Comparison of ENCODE assay signal across 1 cellular context in the genomic region with DNA sequence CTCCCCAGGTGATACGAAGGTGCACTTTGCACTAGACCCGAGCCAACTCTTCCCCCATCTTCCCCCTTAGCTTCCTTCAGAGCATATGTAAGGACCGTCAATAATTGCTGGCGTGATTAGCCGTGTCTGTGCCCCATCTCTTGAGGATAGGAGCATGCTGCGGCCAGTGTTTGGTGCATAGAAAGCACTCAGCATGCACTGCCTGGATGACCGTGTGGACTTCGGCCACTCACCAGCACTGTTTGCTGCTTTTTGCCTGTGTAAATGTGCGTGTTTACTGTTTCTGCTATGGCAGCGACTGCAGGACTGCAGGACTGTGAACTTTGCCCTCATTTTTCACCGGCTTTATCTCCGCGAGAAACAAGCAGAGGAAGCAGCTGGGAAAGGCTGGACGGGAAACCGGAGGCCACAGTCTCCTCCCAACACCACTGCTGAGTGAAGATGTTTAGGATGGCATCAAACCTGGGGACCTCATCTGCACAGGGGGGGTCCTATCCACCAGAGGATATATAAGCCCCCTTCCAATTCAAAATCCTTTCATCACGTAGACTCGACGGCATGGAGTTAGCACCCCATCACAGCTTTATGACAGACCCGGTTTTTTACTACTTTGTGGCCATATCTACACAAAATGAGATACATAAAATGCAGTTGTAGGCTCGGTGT.
A peak's percentile ranks its signal among the peaks of the same experiment; 100 is the strongest.
TF ChIP-seq lines count a peak whose summit lies in the region.

No MANE protein-coding gene starts in this region.

TF ChIP-seq in HepG2, 621 proteins besides CTCF, POLR2A, EP300 and RAD21 (continued from another document and continues in another):
- peak; percentile 54 for TF ChIP-seq JARID2 (CRISPR knock-in tag; IDR thresholded peaks at IDR 0.05; ENCODE audit: insufficient replicate concordance)
- TF ChIP-seq FOXK2 (IDR thresholded peaks at IDR 0.05) = peak; percentile 99
- no peak for TF ChIP-seq SCMH1 (CRISPR knock-in tag; IDR thresholded peaks at IDR 0.05; ENCODE audit: borderline replicate concordance)
- TF ChIP-seq HOXA5 (CRISPR knock-in tag; IDR thresholded peaks at IDR 0.05) = peak; percentile 99
- TF ChIP-seq FIP1L1 (IDR thresholded peaks at IDR 0.05; ENCODE audit: borderline replicate concordance, insufficient read depth, low read depth, low read length) = 0 out of 2 replicates have a peak, but pooled peaks have one; percentile 87
- TF ChIP-seq NR1H2 (CRISPR knock-in tag; IDR thresholded peaks at IDR 0.05; ENCODE audit: borderline replicate concordance, low read depth) = peak; percentile 87; the same call in 1 of the 2 replicates
- TF ChIP-seq SMAD1 (CRISPR knock-in tag; IDR thresholded peaks at IDR 0.05; ENCODE audit: borderline replicate concordance, low read depth) = peak; percentile 82; the same call in 1 of the 2 replicates
- no peak for TF ChIP-seq SRSF4 (IDR thresholded peaks at IDR 0.05; ENCODE audit: low read depth, low read length, poor library complexity, severe bottlenecking)
- TF ChIP-seq, protein P1, sequence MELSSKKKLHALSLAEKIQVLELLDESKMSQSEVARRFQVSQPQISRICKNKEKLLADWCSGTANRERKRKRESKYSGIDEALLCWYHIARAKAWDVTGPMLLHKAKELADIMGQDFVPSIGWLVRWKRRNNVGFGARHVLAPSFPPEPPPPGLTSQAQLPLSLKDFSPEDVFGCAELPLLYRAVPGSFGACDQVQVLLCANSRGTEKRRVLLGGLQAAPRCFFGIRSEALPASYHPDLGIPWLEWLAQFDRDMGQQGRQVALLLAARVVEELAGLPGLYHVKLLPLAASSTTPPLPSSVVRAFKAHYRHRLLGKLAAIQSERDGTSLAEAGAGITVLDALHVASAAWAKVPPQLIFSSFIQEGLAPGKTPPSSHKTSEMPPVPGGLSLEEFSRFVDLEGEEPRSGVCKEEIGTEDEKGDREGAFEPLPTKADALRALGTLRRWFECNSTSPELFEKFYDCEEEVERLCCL (CRISPR knock-in tag; IDR thresholded peaks at IDR 0.05; ENCODE audit: borderline replicate concordance) = peak; percentile 76; the same call in 1 of the 2 replicates
- TF ChIP-seq, protein P2, sequence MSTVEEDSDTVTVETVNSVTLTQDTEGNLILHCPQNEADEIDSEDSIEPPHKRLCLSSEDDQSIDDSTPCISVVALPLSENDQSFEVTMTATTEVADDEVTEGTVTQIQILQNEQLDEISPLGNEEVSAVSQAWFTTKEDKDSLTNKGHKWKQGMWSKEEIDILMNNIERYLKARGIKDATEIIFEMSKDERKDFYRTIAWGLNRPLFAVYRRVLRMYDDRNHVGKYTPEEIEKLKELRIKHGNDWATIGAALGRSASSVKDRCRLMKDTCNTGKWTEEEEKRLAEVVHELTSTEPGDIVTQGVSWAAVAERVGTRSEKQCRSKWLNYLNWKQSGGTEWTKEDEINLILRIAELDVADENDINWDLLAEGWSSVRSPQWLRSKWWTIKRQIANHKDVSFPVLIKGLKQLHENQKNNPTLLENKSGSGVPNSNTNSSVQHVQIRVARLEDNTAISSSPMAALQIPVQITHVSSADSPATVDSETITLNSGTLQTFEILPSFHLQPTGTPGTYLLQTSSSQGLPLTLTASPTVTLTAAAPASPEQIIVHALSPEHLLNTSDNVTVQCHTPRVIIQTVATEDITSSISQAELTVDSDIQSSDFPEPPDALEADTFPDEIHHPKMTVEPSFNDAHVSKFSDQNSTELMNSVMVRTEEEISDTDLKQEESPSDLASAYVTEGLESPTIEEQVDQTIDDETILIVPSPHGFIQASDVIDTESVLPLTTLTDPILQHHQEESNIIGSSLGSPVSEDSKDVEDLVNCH (CRISPR knock-in tag; IDR thresholded peaks at IDR 0.05) = 0 out of 2 replicates have a peak, but pooled peaks have one; percentile 75
- peak; percentile 92 for TF ChIP-seq ZNF274 (CRISPR knock-in tag; IDR thresholded peaks at IDR 0.05)
- TF ChIP-seq, protein P3, sequence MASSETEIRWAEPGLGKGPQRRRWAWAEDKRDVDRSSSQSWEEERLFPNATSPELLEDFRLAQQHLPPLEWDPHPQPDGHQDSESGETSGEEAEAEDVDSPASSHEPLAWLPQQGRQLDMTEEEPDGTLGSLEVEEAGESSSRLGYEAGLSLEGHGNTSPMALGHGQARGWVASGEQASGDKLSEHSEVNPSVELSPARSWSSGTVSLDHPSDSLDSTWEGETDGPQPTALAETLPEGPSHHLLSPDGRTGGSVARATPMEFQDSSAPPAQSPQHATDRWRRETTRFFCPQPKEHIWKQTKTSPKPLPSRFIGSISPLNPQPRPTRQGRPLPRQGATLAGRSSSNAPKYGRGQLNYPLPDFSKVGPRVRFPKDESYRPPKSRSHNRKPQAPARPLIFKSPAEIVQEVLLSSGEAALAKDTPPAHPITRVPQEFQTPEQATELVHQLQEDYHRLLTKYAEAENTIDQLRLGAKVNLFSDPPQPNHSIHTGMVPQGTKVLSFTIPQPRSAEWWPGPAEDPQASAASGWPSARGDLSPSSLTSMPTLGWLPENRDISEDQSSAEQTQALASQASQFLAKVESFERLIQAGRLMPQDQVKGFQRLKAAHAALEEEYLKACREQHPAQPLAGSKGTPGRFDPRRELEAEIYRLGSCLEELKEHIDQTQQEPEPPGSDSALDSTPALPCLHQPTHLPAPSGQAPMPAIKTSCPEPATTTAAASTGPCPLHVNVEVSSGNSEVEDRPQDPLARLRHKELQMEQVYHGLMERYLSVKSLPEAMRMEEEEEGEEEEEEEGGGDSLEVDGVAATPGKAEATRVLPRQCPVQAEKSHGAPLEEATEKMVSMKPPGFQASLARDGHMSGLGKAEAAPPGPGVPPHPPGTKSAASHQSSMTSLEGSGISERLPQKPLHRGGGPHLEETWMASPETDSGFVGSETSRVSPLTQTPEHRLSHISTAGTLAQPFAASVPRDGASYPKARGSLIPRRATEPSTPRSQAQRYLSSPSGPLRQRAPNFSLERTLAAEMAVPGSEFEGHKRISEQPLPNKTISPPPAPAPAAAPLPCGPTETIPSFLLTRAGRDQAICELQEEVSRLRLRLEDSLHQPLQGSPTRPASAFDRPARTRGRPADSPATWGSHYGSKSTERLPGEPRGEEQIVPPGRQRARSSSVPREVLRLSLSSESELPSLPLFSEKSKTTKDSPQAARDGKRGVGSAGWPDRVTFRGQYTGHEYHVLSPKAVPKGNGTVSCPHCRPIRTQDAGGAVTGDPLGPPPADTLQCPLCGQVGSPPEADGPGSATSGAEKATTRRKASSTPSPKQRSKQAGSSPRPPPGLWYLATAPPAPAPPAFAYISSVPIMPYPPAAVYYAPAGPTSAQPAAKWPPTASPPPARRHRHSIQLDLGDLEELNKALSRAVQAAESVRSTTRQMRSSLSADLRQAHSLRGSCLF (CRISPR knock-in tag; IDR thresholded peaks at IDR 0.05; ENCODE audit: borderline replicate concordance) = no peak; the same call in 1 of the 2 replicates
- TF ChIP-seq ISX (CRISPR knock-in tag; conservative IDR thresholded peaks at IDR 0.05) = no peak
- TF ChIP-seq TOPORS (CRISPR knock-in tag; IDR thresholded peaks at IDR 0.05) = peak; percentile 98
- TF ChIP-seq, protein P4, sequence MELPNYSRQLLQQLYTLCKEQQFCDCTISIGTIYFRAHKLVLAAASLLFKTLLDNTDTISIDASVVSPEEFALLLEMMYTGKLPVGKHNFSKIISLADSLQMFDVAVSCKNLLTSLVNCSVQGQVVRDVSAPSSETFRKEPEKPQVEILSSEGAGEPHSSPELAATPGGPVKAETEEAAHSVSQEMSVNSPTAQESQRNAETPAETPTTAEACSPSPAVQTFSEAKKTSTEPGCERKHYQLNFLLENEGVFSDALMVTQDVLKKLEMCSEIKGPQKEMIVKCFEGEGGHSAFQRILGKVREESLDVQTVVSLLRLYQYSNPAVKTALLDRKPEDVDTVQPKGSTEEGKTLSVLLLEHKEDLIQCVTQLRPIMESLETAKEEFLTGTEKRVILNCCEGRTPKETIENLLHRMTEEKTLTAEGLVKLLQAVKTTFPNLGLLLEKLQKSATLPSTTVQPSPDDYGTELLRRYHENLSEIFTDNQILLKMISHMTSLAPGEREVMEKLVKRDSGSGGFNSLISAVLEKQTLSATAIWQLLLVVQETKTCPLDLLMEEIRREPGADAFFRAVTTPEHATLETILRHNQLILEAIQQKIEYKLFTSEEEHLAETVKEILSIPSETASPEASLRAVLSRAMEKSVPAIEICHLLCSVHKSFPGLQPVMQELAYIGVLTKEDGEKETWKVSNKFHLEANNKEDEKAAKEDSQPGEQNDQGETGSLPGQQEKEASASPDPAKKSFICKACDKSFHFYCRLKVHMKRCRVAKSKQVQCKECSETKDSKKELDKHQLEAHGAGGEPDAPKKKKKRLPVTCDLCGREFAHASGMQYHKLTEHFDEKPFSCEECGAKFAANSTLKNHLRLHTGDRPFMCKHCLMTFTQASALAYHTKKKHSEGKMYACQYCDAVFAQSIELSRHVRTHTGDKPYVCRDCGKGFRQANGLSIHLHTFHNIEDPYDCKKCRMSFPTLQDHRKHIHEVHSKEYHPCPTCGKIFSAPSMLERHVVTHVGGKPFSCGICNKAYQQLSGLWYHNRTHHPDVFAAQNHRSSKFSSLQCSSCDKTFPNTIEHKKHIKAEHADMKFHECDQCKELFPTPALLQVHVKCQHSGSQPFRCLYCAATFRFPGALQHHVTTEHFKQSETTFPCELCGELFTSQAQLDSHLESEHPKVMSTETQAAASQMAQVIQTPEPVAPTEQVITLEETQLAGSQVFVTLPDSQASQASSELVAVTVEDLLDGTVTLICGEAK (IDR thresholded peaks at IDR 0.05) = no peak
- TF ChIP-seq, protein P4 (CRISPR knock-in tag; IDR thresholded peaks at IDR 0.05) = peak; percentile 94
- TF ChIP-seq ZNF446 (CRISPR knock-in tag; IDR thresholded peaks at IDR 0.05) = no peak; the same call in 1 of the 2 replicates
- peak; percentile 77 for TF ChIP-seq MXD4 (CRISPR knock-in tag; IDR thresholded peaks at IDR 0.05)
- peak; percentile 83 for TF ChIP-seq ZNF616 (CRISPR knock-in tag; IDR thresholded peaks at IDR 0.05; ENCODE audit: low read depth)
- no peak for TF ChIP-seq NFIC (IDR thresholded peaks at IDR 0.05; ENCODE audit: low read length)
- TF ChIP-seq TAF1 (CRISPR knock-in tag; IDR thresholded peaks at IDR 0.05) = peak; percentile 67
- TF ChIP-seq POLR2G (IDR thresholded peaks at IDR 0.05; ENCODE audit: low read depth, low read length) = peak; percentile 81
- peak; percentile 92 for TF ChIP-seq ZNF510 (CRISPR knock-in tag; IDR thresholded peaks at IDR 0.05; ENCODE audit: low read depth)
- TF ChIP-seq MYC (CRISPR knock-in tag; IDR thresholded peaks at IDR 0.05; ENCODE audit: borderline replicate concordance) = peak; percentile 98
- TF ChIP-seq RARA (CRISPR knock-in tag; IDR thresholded peaks at IDR 0.05) = peak; percentile 99
- TF ChIP-seq, protein P5, sequence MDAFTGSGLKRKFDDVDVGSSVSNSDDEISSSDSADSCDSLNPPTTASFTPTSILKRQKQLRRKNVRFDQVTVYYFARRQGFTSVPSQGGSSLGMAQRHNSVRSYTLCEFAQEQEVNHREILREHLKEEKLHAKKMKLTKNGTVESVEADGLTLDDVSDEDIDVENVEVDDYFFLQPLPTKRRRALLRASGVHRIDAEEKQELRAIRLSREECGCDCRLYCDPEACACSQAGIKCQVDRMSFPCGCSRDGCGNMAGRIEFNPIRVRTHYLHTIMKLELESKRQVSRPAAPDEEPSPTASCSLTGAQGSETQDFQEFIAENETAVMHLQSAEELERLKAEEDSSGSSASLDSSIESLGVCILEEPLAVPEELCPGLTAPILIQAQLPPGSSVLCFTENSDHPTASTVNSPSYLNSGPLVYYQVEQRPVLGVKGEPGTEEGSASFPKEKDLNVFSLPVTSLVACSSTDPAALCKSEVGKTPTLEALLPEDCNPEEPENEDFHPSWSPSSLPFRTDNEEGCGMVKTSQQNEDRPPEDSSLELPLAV (CRISPR knock-in tag; conservative IDR thresholded peaks at IDR 0.05; ENCODE audit: low read depth) = no peak; the same call in 1 of the 2 replicates
- TF ChIP-seq, protein P6, sequence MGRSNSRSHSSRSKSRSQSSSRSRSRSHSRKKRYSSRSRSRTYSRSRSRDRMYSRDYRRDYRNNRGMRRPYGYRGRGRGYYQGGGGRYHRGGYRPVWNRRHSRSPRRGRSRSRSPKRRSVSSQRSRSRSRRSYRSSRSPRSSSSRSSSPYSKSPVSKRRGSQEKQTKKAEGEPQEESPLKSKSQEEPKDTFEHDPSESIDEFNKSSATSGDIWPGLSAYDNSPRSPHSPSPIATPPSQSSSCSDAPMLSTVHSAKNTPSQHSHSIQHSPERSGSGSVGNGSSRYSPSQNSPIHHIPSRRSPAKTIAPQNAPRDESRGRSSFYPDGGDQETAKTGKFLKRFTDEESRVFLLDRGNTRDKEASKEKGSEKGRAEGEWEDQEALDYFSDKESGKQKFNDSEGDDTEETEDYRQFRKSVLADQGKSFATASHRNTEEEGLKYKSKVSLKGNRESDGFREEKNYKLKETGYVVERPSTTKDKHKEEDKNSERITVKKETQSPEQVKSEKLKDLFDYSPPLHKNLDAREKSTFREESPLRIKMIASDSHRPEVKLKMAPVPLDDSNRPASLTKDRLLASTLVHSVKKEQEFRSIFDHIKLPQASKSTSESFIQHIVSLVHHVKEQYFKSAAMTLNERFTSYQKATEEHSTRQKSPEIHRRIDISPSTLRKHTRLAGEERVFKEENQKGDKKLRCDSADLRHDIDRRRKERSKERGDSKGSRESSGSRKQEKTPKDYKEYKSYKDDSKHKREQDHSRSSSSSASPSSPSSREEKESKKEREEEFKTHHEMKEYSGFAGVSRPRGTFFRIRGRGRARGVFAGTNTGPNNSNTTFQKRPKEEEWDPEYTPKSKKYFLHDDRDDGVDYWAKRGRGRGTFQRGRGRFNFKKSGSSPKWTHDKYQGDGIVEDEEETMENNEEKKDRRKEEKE (IDR thresholded peaks at IDR 0.05) = no peak
- peak; percentile 90 for TF ChIP-seq RNF2 (conservative IDR thresholded peaks at IDR 0.05; ENCODE audit: low read depth)
- TF ChIP-seq TBP (CRISPR knock-in tag; IDR thresholded peaks at IDR 0.05) = no peak; the same call in 1 of the 2 replicates
- peak; percentile 98 for TF ChIP-seq ZBTB7B (CRISPR knock-in tag; IDR thresholded peaks at IDR 0.05)
- TF ChIP-seq GZF1 (CRISPR knock-in tag; IDR thresholded peaks at IDR 0.05) = peak; percentile 80
- TF ChIP-seq FOXK1 (CRISPR knock-in tag; IDR thresholded peaks at IDR 0.05; ENCODE audit: borderline replicate concordance, low read depth) = peak; percentile 100
